Comparison of ENCODE assay signal across 8 cellular contexts in the genomic region with DNA sequence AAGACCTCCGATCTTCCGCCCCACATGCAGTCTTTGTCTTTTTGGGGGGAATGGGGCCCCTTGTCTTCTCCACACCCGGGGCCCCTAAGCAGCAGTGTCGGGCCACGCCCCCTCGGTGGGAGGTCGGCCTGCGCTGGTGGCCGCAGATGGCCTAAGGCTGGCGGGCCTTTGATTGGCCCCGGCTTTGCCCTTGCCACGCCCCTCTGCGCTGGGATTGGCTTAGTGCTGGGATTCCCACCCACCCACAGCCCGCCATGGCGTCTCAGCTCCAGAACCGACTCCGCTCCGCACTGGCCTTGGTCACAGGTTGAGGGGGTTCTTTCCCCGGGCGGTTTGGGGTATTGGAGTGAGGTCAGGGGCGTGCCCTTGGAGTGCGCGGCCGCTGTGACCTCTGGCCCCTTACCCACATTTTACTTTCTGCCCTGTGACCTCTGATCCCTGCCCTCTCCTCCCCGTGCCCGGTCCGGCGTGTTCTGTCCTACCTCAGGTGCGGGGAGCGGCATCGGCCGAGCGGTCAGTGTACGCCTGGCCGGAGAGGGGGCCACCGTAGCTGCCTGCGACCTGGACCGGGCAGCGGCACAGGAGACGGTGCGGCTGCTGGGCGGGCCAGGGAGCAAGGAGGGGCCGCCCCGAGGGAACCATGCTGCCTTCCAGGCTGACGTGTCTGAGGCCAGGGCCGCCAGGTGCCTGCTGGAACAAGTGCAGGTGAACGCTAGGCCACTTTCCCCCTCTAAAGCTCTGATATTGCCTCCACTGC. TPM values are rescaled to one million over a fixed set of nuclear protein-coding genes. Genes with fewer than 3 reads are reported as not detected.
A peak's percentile ranks its signal among the peaks of the same experiment; 100 is the strongest.
DNase-seq lines count a peak whose midpoint lies in the region; ATAC-seq and TF ChIP-seq lines count a peak whose summit lies in the region.

HSD17B8 (plus strand) TSS at position 241 of the 757 bp plus-strand sequence; CDS start at position 255, 14 bp downstream.

- peak within 1 kb of the TSS; percentile 98 for H3K4me3 ChIP-seq in GM23338

- H2AFZ ChIP-seq in GM23338 = peak within 1 kb of the TSS; percentile 93; the same call in 1 of the 2 replicates

- peaks cover 11% of the 10 kb centered on the region; the same call in 1 of the 2 replicates for H3K36me3 ChIP-seq in GM23338 (ENCODE audit: insufficient read depth)

- no peaks in the 10 kb centered on the region; the same call in 2 of the 3 replicates for H3K9me3 Mint-ChIP-seq in GM23338

- ATAC-seq in GM23338 = peak; percentile 69
- ATAC-seq in SK-N-SH treated with all-trans-retinoic acid at 6 μM for 48 hours = peak; percentile 81
- ATAC-seq in omental fat pad (ENCODE audit: low FRiP score) = peak; percentile 67

- H3K4me2 ChIP-seq in GM23338 = peak within 1 kb of the TSS; percentile 96

- H4K20me1 ChIP-seq in GM23338 (replicated peaks; ENCODE audit: insufficient read depth) = peaks cover 21% of the 10 kb centered on the region

- H3K27me3 ChIP-seq in GM23338 (ENCODE audit: insufficient read depth) = peaks cover 40% of the 10 kb centered on the region

- H3K36me3 Mint-ChIP-seq in GM23338 (ENCODE audit: low read depth) = peaks cover 35% of the 10 kb centered on the region

- H3K27ac ChIP-seq in GM23338 (ENCODE audit: low read depth) = no peak within 1 kb of the TSS
- peak within 1 kb of the TSS; percentile 30 for H3K27ac ChIP-seq in substantia nigra (ENCODE audit: low read depth, low read length, poor library complexity, severe bottlenecking)

- H3K4me1 ChIP-seq in GM23338 (ENCODE audit: insufficient read depth) = peaks cover 32% of the 10 kb centered on the region

- peaks cover 24% of the 10 kb centered on the region for H3K79me2 ChIP-seq in GM23338 (replicated peaks; ENCODE audit: insufficient read depth)

- TF ChIP-seq CTCF in GM23338 (conservative IDR thresholded peaks at IDR 0.05; ENCODE audit: low read depth in 2 of 2) (no peak), omental fat pad (IDR thresholded peaks at IDR 0.05) (no peak)

- H3K4me1 Mint-ChIP-seq in GM23338 = peaks cover 60% of the 10 kb centered on the region

- H3K4me3 Mint-ChIP-seq in GM23338 = peak within 1 kb of the TSS; percentile 84

- peak within 1 kb of the TSS; percentile 70; the same call in 1 of the 2 replicates for H3K27ac Mint-ChIP-seq in GM23338

- peak; percentile 72 for DNase-seq in DMS79 (lab: John Stamatoyannopoulos, UW)
- DNase-seq in GM23338 (ENCODE audit: low spot score) = peak; percentile 98
- peak; percentile 90 for DNase-seq in MV-4-11 (lab: John Stamatoyannopoulos, UW)
- DNase-seq in activated naive CD4-positive, alpha-beta T cell treated with anti-CD3 and anti-CD28 coated beads, Interleukin-2, amount 50 U/mL, for 16 hours = peak; percentile 93
- DNase-seq in glomerular visceral epithelial cell (ENCODE audit: extremely low spot score) = peak; percentile 91
- DNase-seq in omental fat pad (ENCODE audit: low spot score) = peak; percentile 81
- peak; percentile 54 to 98 (median 90) for DNase-seq in substantia nigra (lab: John Stamatoyannopoulos, UW)

- H3K27me3 Mint-ChIP-seq in GM23338 (ENCODE audit: insufficient read depth, low read depth, poor library complexity) = peaks cover 42% of the 10 kb centered on the region

- peaks cover 31% of the 10 kb centered on the region for H3F3A ChIP-seq in GM23338 (replicated peaks; ENCODE audit: low read depth)

- no peaks in the 10 kb centered on the region for H3K9me2 ChIP-seq in GM23338 (ENCODE audit: insufficient read depth)

TF ChIP-seq in SK-N-SH treated with all-trans-retinoic acid at 6 μM for 48 hours, 23 proteins besides CTCF, POLR2A, EP300 and RAD21:
- TF ChIP-seq ZFP30 (CRISPR knock-in tag; IDR thresholded peaks at IDR 0.05) (no peak), ZC3H10 (CRISPR knock-in tag; IDR thresholded peaks at IDR 0.05) (no peak), CREB5 (CRISPR knock-in tag; IDR thresholded peaks at IDR 0.05; ENCODE audit: low read depth) (no peak)

RNA-seq across cellular contexts. Expression of gene HSD17B8, which starts in this region (rescaled TPM):
- 8.9 and 16.0 TPM in 2 replicates for total RNA-seq in GM23338 (2014; rRNA removed; shearing (Covaris generic))
- polyA plus RNA-seq in GM23338 (2016; fragmentation: Nextera tagmentation; extraction: Ambion mirVana) = 4.3 and 5.6 TPM in 2 replicates
- total RNA-seq in omental fat pad = 10 to 100 TPM in 2 of 4 donors, 1 to 10 TPM in 2; 6.9 to 13.6 (median 11.0) TPM
